In the genomic region with DNA sequence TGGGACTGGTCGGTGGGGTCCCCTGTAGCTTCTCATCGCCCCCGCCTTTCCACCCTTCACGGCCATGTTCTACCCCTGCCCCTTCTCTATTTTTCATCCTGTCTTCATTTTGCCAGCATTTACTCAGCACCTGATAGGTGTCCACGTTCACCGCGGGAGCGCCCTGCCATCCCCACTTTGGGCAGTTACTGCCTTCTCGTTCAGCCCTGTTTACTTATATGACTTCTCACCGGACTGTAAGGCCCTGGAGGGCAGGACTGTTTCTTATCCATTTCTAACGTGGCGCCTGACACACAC, we compare ENCODE assay signal across 8 cellular contexts. TPM values are rescaled to one million over a fixed set of nuclear protein-coding genes. Genes with fewer than 3 reads are reported as not detected.
A peak's percentile ranks its signal among the peaks of the same experiment; 100 is the strongest.
DNase-seq lines count a peak whose midpoint lies in the region; ATAC-seq and TF ChIP-seq lines count a peak whose summit lies in the region.

No MANE protein-coding gene starts in this region.

- H3K27me3 Mint-ChIP-seq in CD4-positive, CD25-positive, alpha-beta regulatory T cell, result no peaks in the 10 kb centered on the region

- no peaks in the 10 kb centered on the region for H3K9me3 Mint-ChIP-seq in CD4-positive, CD25-positive, alpha-beta regulatory T cell

- peaks cover 29% of the 10 kb centered on the region for H3K79me2 ChIP-seq in neural cell (replicated peaks; ENCODE audit: insufficient read depth, low read length)

- no peak for TF ChIP-seq EP300 in neural cell (conservative IDR thresholded peaks at IDR 0.05; ENCODE audit: poor library complexity, severe bottlenecking)

- no peak for TF ChIP-seq RAD21 in neural cell (conservative IDR thresholded peaks at IDR 0.05)

- no peaks in the 10 kb centered on the region for H3K9me2 ChIP-seq in neural cell (ENCODE audit: insufficient read depth, low read length)

- H3K4me2 ChIP-seq in neural cell (ENCODE audit: low read length), result peak overlapping the region; percentile 92

- H3K27me3 ChIP-seq in CD4-positive, CD25-positive, alpha-beta regulatory T cell (ENCODE audit: control insufficient read depth, insufficient read depth, low read length), result no peaks in the 10 kb centered on the region
- H3K27me3 ChIP-seq in MG63 (no peaks in the 10 kb centered on the region), duodenal mucosa (ENCODE audit: control insufficient read depth in 1 of 2, insufficient read depth in 2 of 2, low read length in 2 of 2) (no peaks in the 10 kb centered on the region), neural cell (ENCODE audit: insufficient read depth, low read depth, low read length) (no peaks in the 10 kb centered on the region)

- H4K20me1 ChIP-seq in neural cell (ENCODE audit: insufficient read depth), result no peaks in the 10 kb centered on the region

- H2AFZ ChIP-seq in neural cell (ENCODE audit: low read depth, low read length), result peak overlapping the region; percentile 93

- peak overlapping the region; percentile 99 to 100 for H3K9ac ChIP-seq in duodenal mucosa (ENCODE audit: low read depth in 1 of 2, low read length in 2 of 2)
- H3K9ac ChIP-seq in neural cell (ENCODE audit: low read length), result peak overlapping the region; percentile 95

- no peaks in the 10 kb centered on the region for H3F3A ChIP-seq in neural cell (ENCODE audit: insufficient read depth, low read length, poor library complexity, severe bottlenecking)

- H3K4me1 ChIP-seq in CD4-positive, CD25-positive, alpha-beta regulatory T cell (ENCODE audit: control insufficient read depth, insufficient read depth, low read length, poor library complexity, severe bottlenecking), result peaks cover 23% of the 10 kb centered on the region
- H3K4me1 ChIP-seq in duodenal mucosa (ENCODE audit: control insufficient read depth in 1 of 2, insufficient read depth in 2 of 2, low read length in 2 of 2), result peaks cover 55 to 63% of the 10 kb centered on the region in 2 donors

- H3K27ac Mint-ChIP-seq in CD4-positive, CD25-positive, alpha-beta regulatory T cell, result peak overlapping the region in 2 of 3 donors; percentile 90 to 94

- no peaks in the 10 kb centered on the region for H3K9me3 ChIP-seq in CD4-positive, CD25-positive, alpha-beta regulatory T cell (ENCODE audit: control insufficient read depth in 2 of 2, low read length in 2 of 2)
- H3K9me3 ChIP-seq in MG63 (no peaks in the 10 kb centered on the region), duodenal mucosa (ENCODE audit: control insufficient read depth in 1 of 2, low read length in 2 of 2) (no peaks in the 10 kb centered on the region), neural cell (ENCODE audit: low read length) (no peaks in the 10 kb centered on the region)

- peak overlapping the region; percentile 92 to 97 (median 96) for H3K4me3 Mint-ChIP-seq in CD4-positive, CD25-positive, alpha-beta regulatory T cell

- H3K4me1 Mint-ChIP-seq in CD4-positive, CD25-positive, alpha-beta regulatory T cell, result peaks cover 13 to 52% (median 35%) of the 10 kb centered on the region in 4 donors

- peak overlapping the region; percentile 90 for H3K4me3 ChIP-seq in CD4-positive, CD25-positive, alpha-beta regulatory T cell (ENCODE audit: low read depth, low read length)
- H3K4me3 ChIP-seq in MG63 (peak overlapping the region; percentile 94), duodenal mucosa (ENCODE audit: low read depth in 1 of 2, low read length in 2 of 2) (peak overlapping the region; percentile 98 to 99), neural cell (ENCODE audit: low read length) (peak overlapping the region; percentile 100)

- TF ChIP-seq CTCF in neural cell (IDR thresholded peaks at IDR 0.05; ENCODE audit: poor library complexity, severe bottlenecking), result no peak

- peak overlapping the region; percentile 98 for H3K27ac ChIP-seq in CD4-positive, CD25-positive, alpha-beta regulatory T cell (ENCODE audit: insufficient read depth, low read length, poor library complexity, severe bottlenecking)
- H3K27ac ChIP-seq in duodenal mucosa (ENCODE audit: low read depth, low read length), result peak overlapping the region; percentile 93
- H3K27ac ChIP-seq in neural cell (ENCODE audit: low read length), result peak overlapping the region; percentile 84

- no peak for DNase-seq in CD4-positive, CD25-positive, alpha-beta regulatory T cell
- DNase-seq in MG63 (no peak), NCI-H146 (lab: John Stamatoyannopoulos, UW) (no peak), H4 (ENCODE audit: low spot score) (no peak)

- peaks cover 26% of the 10 kb centered on the region for H3K36me3 ChIP-seq in CD4-positive, CD25-positive, alpha-beta regulatory T cell (ENCODE audit: control insufficient read depth, insufficient read depth, low read length)
- H3K36me3 ChIP-seq in MG63 (peaks cover 32% of the 10 kb centered on the region), duodenal mucosa (ENCODE audit: control insufficient read depth in 1 of 2, insufficient read depth in 2 of 2, low read length in 2 of 2) (peaks cover 6 to 28% of the 10 kb centered on the region in 2 donors), neural cell (ENCODE audit: insufficient read depth, low read length) (no peaks in the 10 kb centered on the region)

- H3K36me3 Mint-ChIP-seq in CD4-positive, CD25-positive, alpha-beta regulatory T cell, result peaks cover 14% of the 10 kb centered on the region

- ATAC-seq in CD4-positive, CD25-positive, alpha-beta regulatory T cell (ENCODE audit: low read depth in 2 of 2), result no peak
- ATAC-seq in GM19035 (IDR thresholded peaks at IDR 0.05; ENCODE audit: unreplicated experiment), result no peak
- no peak for ATAC-seq in HG02763 (IDR thresholded peaks at IDR 0.05; ENCODE audit: unreplicated experiment)

TF ChIP-seq in neural cell, 6 proteins besides CTCF, POLR2A, EP300 and RAD21:
- TF ChIP-seq MXI1 (conservative IDR thresholded peaks at IDR 0.05; ENCODE audit: poor library complexity, severe bottlenecking), result no peak
- TF ChIP-seq TAF1 (IDR thresholded peaks at IDR 0.05; ENCODE audit: low read depth), result peak; percentile 0
TF ChIP-seq in neural cell: peak in this region for 1.

RNA-seq across cellular contexts. Expression of a gene that starts 0.4 kb away (rescaled TPM):
- total RNA-seq in CD4-positive, CD25-positive, alpha-beta regulatory T cell, result 39.1 TPM
- polyA plus RNA-seq in CD4-positive, CD25-positive, alpha-beta regulatory T cell, result 10 to 100 TPM; 30.0 to 38.1 (median 35.4) TPM
- 25.2 and 43.7 TPM in 2 replicates for total RNA-seq in MG63 (2014; rRNA removed; shearing (Covaris generic); ENCODE audit: low replicate concordance)
- 60.6 and 64.9 TPM in 2 replicates for polyA plus RNA-seq in neural cell
- polyA minus RNA-seq in neural cell, result 68.2 and 70.5 TPM in 2 replicates
- total RNA-seq in H4 (2014; rRNA removed; shearing (Covaris generic)), result 38.4 and 40.1 TPM in 2 replicates

RNA-seq across cellular contexts. Expression of a gene that starts 38.7 kb away (rescaled TPM):
- 49.1 TPM for total RNA-seq in CD4-positive, CD25-positive, alpha-beta regulatory T cell
- 10 to 100 TPM; 31.9 to 45.1 (median 38.4) TPM for polyA plus RNA-seq in CD4-positive, CD25-positive, alpha-beta regulatory T cell
- 33.8 and 35.9 TPM in 2 replicates for total RNA-seq in MG63 (2014; rRNA removed; shearing (Covaris generic); ENCODE audit: low replicate concordance)
- 149 and 178 TPM in 2 replicates for polyA plus RNA-seq in neural cell
- 41.3 and 55.8 TPM in 2 replicates for polyA minus RNA-seq in neural cell
- 15.3 and 18.6 TPM in 2 replicates for total RNA-seq in H4 (2014; rRNA removed; shearing (Covaris generic))

RNA-seq across cellular contexts. Expression of a gene that starts 46.1 kb away (rescaled TPM):
- 2.9 TPM for total RNA-seq in CD4-positive, CD25-positive, alpha-beta regulatory T cell
- polyA plus RNA-seq in CD4-positive, CD25-positive, alpha-beta regulatory T cell, result 1 to 10 TPM; 2.2 to 6.6 (median 4.7) TPM
- 124 and 169 TPM in 2 replicates for total RNA-seq in MG63 (2014; rRNA removed; shearing (Covaris generic); ENCODE audit: low replicate concordance)
- polyA plus RNA-seq in neural cell, result 2.1 and 6.9 TPM in 2 replicates
- 2.2 and 3.5 TPM in 2 replicates for polyA minus RNA-seq in neural cell
- 105 and 112 TPM in 2 replicates for total RNA-seq in H4 (2014; rRNA removed; shearing (Covaris generic))

RNA-seq across cellular contexts. Expression of a gene that starts 54.4 kb away (rescaled TPM):
- 24.1 TPM for total RNA-seq in CD4-positive, CD25-positive, alpha-beta regulatory T cell
- 10 to 100 TPM; 33.6 to 69.2 (median 45.6) TPM for polyA plus RNA-seq in CD4-positive, CD25-positive, alpha-beta regulatory T cell
- total RNA-seq in MG63 (2014; rRNA removed; shearing (Covaris generic); ENCODE audit: low replicate concordance), result 43.8 and 57.2 TPM in 2 replicates
- polyA plus RNA-seq in neural cell, result 24.9 and 34.5 TPM in 2 replicates
- polyA minus RNA-seq in neural cell, result 32.8 and 38.7 TPM in 2 replicates
- total RNA-seq in H4 (2014; rRNA removed; shearing (Covaris generic)), result 29.9 and 38.9 TPM in 2 replicates

Comparison
In these comparisons a context has a peak if more than half of its experiments do, and no peak if none do; other contexts are left out.
1. RNA of a gene that starts 46.1 kb away (total RNA-seq): 124 to 169 TPM in MG63 and 105 to 112 TPM in H4; 2.9 TPM in CD4-positive, CD25-positive, alpha-beta regulatory T cell (single experiment); every median in the first group is over 10 times any median in the second.
2. Peak in every context shown above with its lines, with median percentiles within 50 percentile points of each other: H3K27ac ChIP-seq and H3K4me3 ChIP-seq.